In genomic region chr20:19974621-19975435, GRCh38 we compare ENCODE assay signal across 8 cellular contexts. TPM values are rescaled to one million over a fixed set of nuclear protein-coding genes. Genes with fewer than 3 reads are reported as not detected.
DNase-seq lines count a peak whose midpoint lies in the region; ATAC-seq and TF ChIP-seq lines count a peak whose summit lies in the region.

No MANE protein-coding gene starts in this region.

- H3K4me1 ChIP-seq in left lung, result peaks cover 28 to 92% of the 10 kb centered on the region in 2 donors

- intact Hi-C loops in left lung (cut with DNase I), result no loop called here

- peak overlapping the region; percentile 52 to 56 for H3K4me3 ChIP-seq in left lung

- ATAC-seq in left lung (peak; percentile 78), GM21390 (IDR thresholded peaks at IDR 0.05; ENCODE audit: unreplicated experiment) (no peak), HG02798 (IDR thresholded peaks at IDR 0.05; ENCODE audit: poor library complexity, unreplicated experiment) (no peak), HG03139 (IDR thresholded peaks at IDR 0.05; ENCODE audit: unreplicated experiment) (no peak)

- no peaks in the 10 kb centered on the region for H3K27me3 ChIP-seq in left lung

- no peaks in the 10 kb centered on the region for H3K9me3 ChIP-seq in left lung

- DNase-seq in COLO668 (lab: John Stamatoyannopoulos, UW; ENCODE audit: unreplicated experiment) (peak; percentile 81), NCI-H2171 (lab: John Stamatoyannopoulos, UW) (peak; percentile 81), cerebellum (ENCODE audit: low spot score) (peak; percentile 59), left lung (peak; percentile 84 to 94), substantia nigra (lab: John Stamatoyannopoulos, UW) (peak; percentile 47 to 95 (median 84))

- H3K27ac ChIP-seq in left lung (peak overlapping the region; percentile 86 to 90), substantia nigra (ENCODE audit: low read depth, low read length, poor library complexity, severe bottlenecking) (peak overlapping the region; percentile 95)

- no peak for TF ChIP-seq CTCF in left lung (IDR thresholded peaks at IDR 0.05)

- H3K36me3 ChIP-seq in left lung, result peaks cover 0 to 36% of the 10 kb centered on the region in 2 donors

RNA-seq across cellular contexts. Expression of gene NAA20, which starts 42.3 kb away (rescaled TPM):
- total RNA-seq in cerebellum, result 30.8 TPM
- total RNA-seq in left lung, result 10 to 100 TPM; 48.7 to 60.1 TPM
